In genomic region chr2:237917696-237918374, GRCh38 we compare ENCODE assay signal across 14 cellular contexts. TPM values are rescaled to one million over a fixed set of nuclear protein-coding genes. Genes with fewer than 3 reads are reported as not detected.
"Had no signal": no experiment of that assay in that cellular context is flagged by ENCODE, and none has a peak within 500 bp of the region (broad histone marks: within the 10 kb centered on the region; RNA-seq: fewer than 3 reads in every experiment).

No MANE protein-coding gene starts in this region.

- H3K27me3 ChIP-seq: heart left ventricle, sigmoid colon, stomach had no signal

- H3K27ac ChIP-seq: esophagus squamous epithelium, heart left ventricle, sigmoid colon, skin epidermis, stomach had no signal

- H3K9me3 ChIP-seq: esophagus squamous epithelium, heart left ventricle, sigmoid colon, stomach had no signal

- H3K9me3 Mint-ChIP-seq: nephron, type B pancreatic cell had no signal

- ATAC-seq: heart left ventricle, left colon had no signal

- H3K36me3 ChIP-seq: esophagus squamous epithelium, heart left ventricle, stomach had no signal

- H3K4me3 Mint-ChIP-seq: naive B cell, nephron, type B pancreatic cell had no signal

- DNase-seq: dermis blood vessel endothelial cell; esophagus squamous epithelium; foreskin melanocyte; heart left ventricle; left colon; naive B cell; stimulated activated naive CD4-positive, alpha-beta T cell; stomach had no signal

- H3K36me3 Mint-ChIP-seq: naive B cell, type B pancreatic cell had no signal

- H3K27ac Mint-ChIP-seq: nephron, type B pancreatic cell had no signal

- H3K4me3 ChIP-seq: esophagus squamous epithelium, heart left ventricle, sigmoid colon, skin epidermis, stomach had no signal

- H3K4me1 Mint-ChIP-seq: nephron had no signal

RNA-seq across cellular contexts. Expression of gene RAMP1, which starts 58.4 kb away (rescaled TPM):
- total RNA-seq: lung microvascular endothelial cell, pulmonary artery endothelial cell had no signal
